ENCODE assay signal across 5 cellular contexts in the genomic region with DNA sequence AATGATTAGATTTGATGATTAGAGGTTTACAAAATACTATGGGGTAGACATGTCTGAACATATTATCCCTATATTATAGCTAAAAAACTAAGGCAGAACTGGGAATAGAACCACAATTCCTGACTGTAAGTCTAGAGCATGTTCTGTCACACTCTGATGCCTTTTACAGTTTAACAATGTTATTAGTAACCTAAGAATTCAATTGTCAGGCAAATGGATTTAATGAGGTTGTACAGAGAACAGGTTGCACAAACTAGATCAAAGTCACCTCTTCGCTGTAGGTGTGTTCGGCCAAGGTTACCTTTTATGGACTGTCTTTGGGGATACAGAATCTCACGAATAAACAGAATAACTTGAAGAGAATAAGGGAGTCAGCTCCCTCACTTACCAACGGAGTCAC. TPM values are rescaled to one million over a fixed set of nuclear protein-coding genes. Genes with fewer than 3 reads are reported as not detected.
"Had no signal": no experiment of that assay in that cellular context is flagged by ENCODE, and none has a peak within 500 bp of the region (broad histone marks: within the 10 kb centered on the region; RNA-seq: fewer than 3 reads in every experiment).

No MANE protein-coding gene starts in this region.

- DNase-seq: H9, HCEC 1CT, IMR-90 had no signal

- H3K4me3 ChIP-seq: GM23338 had no signal

RNA-seq across cellular contexts. Expression of a gene that starts 8.5 kb away (rescaled TPM):
- total RNA-seq: HT-29 had no signal
